In genomic region chr18:45617284-45617683, GRCh38 we compare ENCODE assay signal across 9 cellular contexts. TPM values are rescaled to one million over a fixed set of nuclear protein-coding genes. Genes with fewer than 3 reads are reported as not detected.
A peak's percentile ranks its signal among the peaks of the same experiment; 100 is the strongest.
DNase-seq lines count a peak whose midpoint lies in the region; ATAC-seq, FAIRE-seq and TF ChIP-seq lines count a peak whose summit lies in the region.
"Had no signal": no experiment of that assay in that cellular context is flagged by ENCODE, and none has a peak within 500 bp of the region (broad histone marks: within the 10 kb centered on the region; RNA-seq: fewer than 3 reads in every experiment).

No MANE protein-coding gene starts in this region.

- no peak overlapping the region for H3K4me3 ChIP-seq in AG10803 (ENCODE audit: low read length)
- H3K4me3 ChIP-seq in fibroblast of pulmonary artery (replicated peaks; ENCODE audit: low read depth, low read length), result no peak overlapping the region

- peaks cover 25% of the 10 kb centered on the region for H3K27me3 Mint-ChIP-seq in osteocyte (ENCODE audit: unreplicated experiment)
- H3K27me3 Mint-ChIP-seq in natural killer cell (ENCODE audit: low read depth in 2 of 2), result peaks cover 6 to 7% of the 10 kb centered on the region in 2 donors
- H3K27me3 Mint-ChIP-seq in effector memory CD8-positive, alpha-beta T cell, result peaks cover 14 to 30% of the 10 kb centered on the region in 2 donors

- H3K4me3 Mint-ChIP-seq in osteocyte (ENCODE audit: unreplicated experiment) (no peak overlapping the region), natural killer cell (no peak overlapping the region)
- no peak overlapping the region for H3K4me3 Mint-ChIP-seq in effector memory CD8-positive, alpha-beta T cell

- H3K36me3 Mint-ChIP-seq in osteocyte (ENCODE audit: unreplicated experiment) (no peaks in the 10 kb centered on the region), natural killer cell (no peaks in the 10 kb centered on the region)
- peaks cover 3% of the 10 kb centered on the region for H3K36me3 Mint-ChIP-seq in effector memory CD8-positive, alpha-beta T cell (ENCODE audit: insufficient read depth)

- H3K27ac Mint-ChIP-seq in osteocyte (ENCODE audit: unreplicated experiment), result peak overlapping the region; percentile 63
- H3K27ac Mint-ChIP-seq in natural killer cell, result no peak overlapping the region
- peak overlapping the region in 1 of 2 donors; percentile 36 for H3K27ac Mint-ChIP-seq in effector memory CD8-positive, alpha-beta T cell

- no peaks in the 10 kb centered on the region for H3K9me3 Mint-ChIP-seq in osteocyte (ENCODE audit: unreplicated experiment)
- H3K9me3 Mint-ChIP-seq in natural killer cell, result no peaks in the 10 kb centered on the region
- no peaks in the 10 kb centered on the region for H3K9me3 Mint-ChIP-seq in effector memory CD8-positive, alpha-beta T cell

- H3K4me1 Mint-ChIP-seq in osteocyte (ENCODE audit: unreplicated experiment) (peaks cover 30% of the 10 kb centered on the region), natural killer cell (peaks cover 0 to 6% of the 10 kb centered on the region in 2 donors)
- no peaks in the 10 kb centered on the region for H3K4me1 Mint-ChIP-seq in effector memory CD8-positive, alpha-beta T cell (ENCODE audit: low read depth in 2 of 2)

- peak; percentile 89 for DNase-seq in AG10803 (ENCODE audit: low read depth)
- DNase-seq in RCC 7860 (ENCODE audit: low spot score), result peak; percentile 9
- peak; percentile 71 for DNase-seq in fibroblast of pulmonary artery (ENCODE audit: low read depth)
- no peak for DNase-seq in osteocyte (ENCODE audit: extremely low spot score, unreplicated experiment)
- no peak for DNase-seq in NK-92 treated with Interleukin-12 subunit alpha and Interleukin-12 subunit beta, amount 100 ng/mL, for 24 hours (lab: John Stamatoyannopoulos, UW)
- no peak for DNase-seq in natural killer cell
- no peak for DNase-seq in effector memory CD8-positive, alpha-beta T cell
- DNase-seq: activated T-cell treated with anti-CD3 and anti-CD28 coated beads, Interleukin-2, amount 50 U/mL, for 1 hour had no signal

- FAIRE-seq in RCC 7860 (lab: Jason Lieb, UNC), result peak; percentile 66

- TF ChIP-seq CTCF in AG10803 (conservative IDR thresholded peaks at IDR 0.05; ENCODE audit: low read length) (no peak), fibroblast of pulmonary artery (IDR thresholded peaks at IDR 0.05; ENCODE audit: low read length, missing control alignments) (no peak), osteocyte (IDR thresholded peaks at IDR 0.05) (no peak), natural killer cell (IDR thresholded peaks at IDR 0.05) (no peak)

- intact Hi-C loops in natural killer cell (cut with micrococcal nuclease), result no loop called here

- ATAC-seq in GM19452 (IDR thresholded peaks at IDR 0.05; ENCODE audit: unreplicated experiment) (no peak), natural killer cell (no peak)
- no peak for ATAC-seq in effector memory CD8-positive, alpha-beta T cell (replicated peaks)

RNA-seq across cellular contexts. Expression of gene SLC14A2, which starts 2.0 kb away (rescaled TPM):
- total RNA-seq in osteocyte, result not detected in 2 replicates
- under 1 TPM in 1 of 3 donors, not detected in 2; 0.10 TPM for total RNA-seq in natural killer cell

Comparison
In these comparisons a context has a peak if more than half of its experiments do, and no peak if none do; other contexts are left out.
1. DNase-seq: peak in AG10803 (single experiment), RCC 7860 (single experiment) and fibroblast of pulmonary artery (single experiment); none in osteocyte (single experiment), NK-92 treated with Interleukin-12 subunit alpha and Interleukin-12 subunit beta, amount 100 ng/mL, for 24 hours (single experiment), natural killer cell (single experiment) and effector memory CD8-positive, alpha-beta T cell (0 of 3).